In genomic region chr5:79511945-79512493, GRCh38 we compare ENCODE assay signal across 10 cellular contexts. TPM values are rescaled to one million over a fixed set of nuclear protein-coding genes. Genes with fewer than 3 reads are reported as not detected.
DNase-seq lines count a peak whose midpoint lies in the region; TF ChIP-seq lines count a peak whose summit lies in the region.
"Had no signal": no experiment of that assay in that cellular context is flagged by ENCODE, and none has a peak within 500 bp of the region (broad histone marks: within the 10 kb centered on the region; RNA-seq: fewer than 3 reads in every experiment).

No MANE protein-coding gene starts in this region.

- H3K27me3 ChIP-seq in HUES64 (ENCODE audit: insufficient read depth, low read length) (no peaks in the 10 kb centered on the region), neural cell (ENCODE audit: insufficient read depth, low read depth, low read length) (peaks cover 3% of the 10 kb centered on the region)

- H3K9me2 ChIP-seq in neural cell (ENCODE audit: insufficient read depth, low read length), result no peaks in the 10 kb centered on the region

- H3K4me3 ChIP-seq in HUES64 (ENCODE audit: low read length) (peak overlapping the region; percentile 87), coronary artery (peak overlapping the region; percentile 98), neural cell (ENCODE audit: low read length) (peak overlapping the region; percentile 84)

- WGBS in HUES64, result 2% methylated on average over 11 of the region's 11 CpGs

- peaks cover 45% of the 10 kb centered on the region for H3K4me1 ChIP-seq in HUES64 (ENCODE audit: insufficient read depth, low read length)

- no peak overlapping the region for H2AFZ ChIP-seq in neural cell (ENCODE audit: low read depth, low read length)

- peaks cover 45% of the 10 kb centered on the region for H3K79me2 ChIP-seq in neural cell (replicated peaks; ENCODE audit: insufficient read depth, low read length)

- no peaks in the 10 kb centered on the region for H4K20me1 ChIP-seq in neural cell (ENCODE audit: insufficient read depth)

- H3F3A ChIP-seq in neural cell (ENCODE audit: insufficient read depth, low read length, poor library complexity, severe bottlenecking), result peaks cover 4% of the 10 kb centered on the region

- no peaks in the 10 kb centered on the region for H3K9me3 ChIP-seq in HUES64 (ENCODE audit: insufficient read depth, low read depth, low read length)
- no peaks in the 10 kb centered on the region for H3K9me3 ChIP-seq in neural cell (ENCODE audit: low read length)

- TF ChIP-seq RAD21 in neural cell (conservative IDR thresholded peaks at IDR 0.05), result no peak

- H3K9ac ChIP-seq in HUES64 (ENCODE audit: low read depth, low read length) (peak overlapping the region; percentile 93), neural cell (ENCODE audit: low read length) (peak overlapping the region; percentile 96)

- H3K4me2 ChIP-seq in neural cell (ENCODE audit: low read length), result peak overlapping the region; percentile 96

- H3K36me3 ChIP-seq in HUES64 (ENCODE audit: insufficient read depth, low read length) (no peaks in the 10 kb centered on the region), neural cell (ENCODE audit: insufficient read depth, low read length) (no peaks in the 10 kb centered on the region)

- H3K27ac ChIP-seq in HUES64 (ENCODE audit: low read depth, low read length) (no peak overlapping the region), coronary artery (no peak overlapping the region), neural cell (ENCODE audit: low read length) (no peak overlapping the region)

- no peak for TF ChIP-seq CTCF in coronary artery (IDR thresholded peaks at IDR 0.05)
- TF ChIP-seq CTCF in neural cell (IDR thresholded peaks at IDR 0.05; ENCODE audit: poor library complexity, severe bottlenecking), result no peak

- DNase-seq in CD1c-positive myeloid dendritic cell (ENCODE audit: extremely low spot score) (peak; percentile 26), coronary artery (ENCODE audit: low spot score) (no peak), epidermal melanocyte (ENCODE audit: insufficient read length, low spot score) (no peak), NCI-H187 (lab: John Stamatoyannopoulos, UW) (no peak), hippocampal formation (lab: John Stamatoyannopoulos, UW) (no peak), NCI-H128 (lab: John Stamatoyannopoulos, UW; ENCODE audit: unreplicated experiment) (no peak)
- DNase-seq: effector CD8-positive, alpha-beta T cell; NCI-H82 had no signal

- TF ChIP-seq EP300 in neural cell (conservative IDR thresholded peaks at IDR 0.05; ENCODE audit: poor library complexity, severe bottlenecking), result no peak

TF ChIP-seq in neural cell, 6 proteins besides CTCF, POLR2A, EP300 and RAD21:
- TF ChIP-seq EZH2 (IDR thresholded peaks at IDR 0.05; ENCODE audit: borderline replicate concordance, insufficient read depth, low read length, poor library complexity, severe bottlenecking), result no peak
- TF ChIP-seq SMC3 (conservative IDR thresholded peaks at IDR 0.05; ENCODE audit: poor library complexity), result no peak
- TF ChIP-seq REST (IDR thresholded peaks at IDR 0.05; ENCODE audit: borderline replicate concordance), result no peak

RNA-seq across cellular contexts. Expression of gene HOMER1, which starts 1.9 kb away (rescaled TPM):
- polyA plus RNA-seq in HUES64 (2013, experiment 1 of 2), result 33.1 TPM
- polyA plus RNA-seq in HUES64 (2013, experiment 2 of 2), result 33.5 TPM
- 28.1 and 30.6 TPM in 2 replicates for polyA plus RNA-seq in neural cell
- polyA minus RNA-seq in neural cell, result 77.9 and 84.5 TPM in 2 replicates
